Comparison of ENCODE assay signal across 10 cellular contexts in the genomic region with DNA sequence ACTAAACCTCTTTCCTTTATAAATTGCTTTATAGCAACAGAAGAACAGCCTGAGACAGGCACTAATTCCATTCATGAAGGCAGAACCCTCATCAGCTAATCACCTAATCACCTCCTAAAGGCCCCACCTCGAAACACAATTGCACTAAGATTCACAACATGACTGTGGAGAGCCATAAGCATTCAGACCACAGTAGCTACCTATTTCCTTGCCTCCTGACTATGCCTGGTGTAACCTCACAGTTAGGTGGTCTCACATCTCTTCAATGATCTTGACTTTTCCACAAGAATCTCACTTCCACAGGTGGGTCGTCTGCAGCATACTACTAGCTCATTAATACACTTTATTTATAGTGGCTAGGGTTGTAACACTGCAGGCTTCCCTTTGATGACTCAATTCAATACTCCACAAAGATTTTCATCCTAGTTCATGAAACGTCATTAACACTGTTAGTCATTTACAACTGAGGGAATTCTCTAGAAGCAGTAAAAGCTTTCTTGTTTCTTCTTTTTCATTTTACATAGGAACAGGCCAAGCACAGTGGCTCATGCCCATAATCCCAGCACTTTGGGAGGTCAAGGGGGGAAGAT. TPM values are rescaled to one million over a fixed set of nuclear protein-coding genes. Genes with fewer than 3 reads are reported as not detected.
DNase-seq lines count a peak whose midpoint lies in the region; ATAC-seq, FAIRE-seq and TF ChIP-seq lines count a peak whose summit lies in the region.
"Had no signal": no experiment of that assay in that cellular context is flagged by ENCODE, and none has a peak within 500 bp of the region (broad histone marks: within the 10 kb centered on the region; RNA-seq: fewer than 3 reads in every experiment).

No MANE protein-coding gene starts in this region.

- CTCF ChIA-PET in activated CD8-positive, alpha-beta memory T cell treated with anti-CD3 and anti-CD28 coated beads, Interleukin-2, amount 10 ng/mL, durations not matched to agents 7 days and 5 days (lab: Charles Lee): interaction anchor here (0.9 to 1.4 kb wide), 4 partner anchors 13 to 104 kb away, joined by 3 to 4 read pairs (median 4); no protein-coding TSS in a partner anchor

- H3K4me3 ChIP-seq in psoas muscle: no peak overlapping the region
- no peak overlapping the region for H3K4me3 ChIP-seq in pancreas

- no peaks in the 10 kb centered on the region for H3K27me3 ChIP-seq in psoas muscle (ENCODE audit: insufficient read depth in 3 of 3, low read length in 2 of 3)
- no peaks in the 10 kb centered on the region for H3K27me3 ChIP-seq in pancreas

- ATAC-seq in activated CD8-positive, alpha-beta memory T cell treated with anti-CD3 and anti-CD28 coated beads, Interleukin-2, amount 10 ng/mL, durations not matched to agents 7 days and 5 days: peak; percentile 74
- ATAC-seq in HG02938 (IDR thresholded peaks at IDR 0.05; ENCODE audit: unreplicated experiment) (peak; percentile 77), psoas muscle (no peak), pancreas (no peak)
- peak; percentile 78 for ATAC-seq in activated T-helper 17 cell treated with anti-CD3 and anti-CD28 coated beads, Interleukin-2, amount 50 U/mL, for 72 hours (replicated peaks)
- ATAC-seq in stimulated activated effector memory CD8-positive, alpha-beta T cell treated with anti-CD3 and anti-CD28 coated beads, Interleukin-12 subunit alpha, Interleukin-12 subunit beta, amount 100 ng/mL, for 72 hours: peak; percentile 76

- H3K9me3 ChIP-seq in psoas muscle (no peaks in the 10 kb centered on the region), pancreas (no peaks in the 10 kb centered on the region)

- no peak overlapping the region for H3K27ac ChIP-seq in psoas muscle
- H3K27ac ChIP-seq in pancreas: no peak overlapping the region

- peaks cover 31% of the 10 kb centered on the region for H3K4me1 ChIP-seq in psoas muscle
- H3K4me1 ChIP-seq in pancreas: peaks cover 3 to 23% (median 6%) of the 10 kb centered on the region in 3 donors

- H3K4me3 Mint-ChIP-seq in activated CD8-positive, alpha-beta memory T cell treated with anti-CD3 and anti-CD28 coated beads, Interleukin-2, amount 10 ng/mL, durations not matched to agents 7 days and 5 days: no peak overlapping the region
- H3K4me3 Mint-ChIP-seq in activated T-helper 17 cell treated with anti-CD3 and anti-CD28 coated beads, Interleukin-2, amount 50 U/mL, for 72 hours: peak overlapping the region; percentile 67
- H3K4me3 Mint-ChIP-seq in stimulated activated effector memory CD8-positive, alpha-beta T cell treated with anti-CD3 and anti-CD28 coated beads, Interleukin-12 subunit alpha, Interleukin-12 subunit beta, amount 100 ng/mL, for 72 hours: peak overlapping the region; percentile 22

- H3K36me3 Mint-ChIP-seq in activated CD8-positive, alpha-beta memory T cell treated with anti-CD3 and anti-CD28 coated beads, Interleukin-2, amount 10 ng/mL, durations not matched to agents 7 days and 5 days: peaks cover 34% of the 10 kb centered on the region
- peaks cover 95% of the 10 kb centered on the region for H3K36me3 Mint-ChIP-seq in activated T-helper 17 cell treated with anti-CD3 and anti-CD28 coated beads, Interleukin-2, amount 50 U/mL, for 72 hours (ENCODE audit: low read depth)
- peaks cover 88% of the 10 kb centered on the region for H3K36me3 Mint-ChIP-seq in stimulated activated effector memory CD8-positive, alpha-beta T cell treated with anti-CD3 and anti-CD28 coated beads, Interleukin-12 subunit alpha, Interleukin-12 subunit beta, amount 100 ng/mL, for 72 hours

- intact Hi-C loops in psoas muscle (cut with DNase I) (no loop called here), pancreas (cut with DNase I) (no loop called here)

- H3K27me3 Mint-ChIP-seq in activated CD8-positive, alpha-beta memory T cell treated with anti-CD3 and anti-CD28 coated beads, Interleukin-2, amount 10 ng/mL, durations not matched to agents 7 days and 5 days: no peaks in the 10 kb centered on the region
- no peaks in the 10 kb centered on the region for H3K27me3 Mint-ChIP-seq in activated T-helper 17 cell treated with anti-CD3 and anti-CD28 coated beads, Interleukin-2, amount 50 U/mL, for 72 hours

- WGBS in psoas muscle, 3 donors: 81 to 88% (median 82%) methylated on average over 3 of the region's 3 CpGs
- WGBS in pancreas, 2 donors: 83 to 91% methylated on average over 3 of the region's 3 CpGs

- H3K9me3 Mint-ChIP-seq in activated CD8-positive, alpha-beta memory T cell treated with anti-CD3 and anti-CD28 coated beads, Interleukin-2, amount 10 ng/mL, durations not matched to agents 7 days and 5 days (ENCODE audit: low read depth): no peaks in the 10 kb centered on the region
- no peaks in the 10 kb centered on the region for H3K9me3 Mint-ChIP-seq in activated T-helper 17 cell treated with anti-CD3 and anti-CD28 coated beads, Interleukin-2, amount 50 U/mL, for 72 hours
- H3K9me3 Mint-ChIP-seq in stimulated activated effector memory CD8-positive, alpha-beta T cell treated with anti-CD3 and anti-CD28 coated beads, Interleukin-12 subunit alpha, Interleukin-12 subunit beta, amount 100 ng/mL, for 72 hours: no peaks in the 10 kb centered on the region

- FAIRE-seq in pancreas (lab: Jason Lieb, UNC): no peak
- FAIRE-seq: H1 had no signal

- no peaks in the 10 kb centered on the region for H3K36me3 ChIP-seq in psoas muscle (ENCODE audit: insufficient read depth in 1 of 2, low read depth in 1 of 2)
- no peaks in the 10 kb centered on the region for H3K36me3 ChIP-seq in pancreas

- TF ChIP-seq CTCF in psoas muscle (IDR thresholded peaks at IDR 0.05) (no peak), pancreas (IDR thresholded peaks at IDR 0.05) (no peak)

- H3K27ac Mint-ChIP-seq in activated CD8-positive, alpha-beta memory T cell treated with anti-CD3 and anti-CD28 coated beads, Interleukin-2, amount 10 ng/mL, durations not matched to agents 7 days and 5 days: peak overlapping the region; percentile 54
- H3K27ac Mint-ChIP-seq in activated T-helper 17 cell treated with anti-CD3 and anti-CD28 coated beads, Interleukin-2, amount 50 U/mL, for 72 hours: peak overlapping the region; percentile 88
- peak overlapping the region; percentile 80 for H3K27ac Mint-ChIP-seq in stimulated activated effector memory CD8-positive, alpha-beta T cell treated with anti-CD3 and anti-CD28 coated beads, Interleukin-12 subunit alpha, Interleukin-12 subunit beta, amount 100 ng/mL, for 72 hours

- peaks cover 55% of the 10 kb centered on the region for H3K4me1 Mint-ChIP-seq in activated CD8-positive, alpha-beta memory T cell treated with anti-CD3 and anti-CD28 coated beads, Interleukin-2, amount 10 ng/mL, durations not matched to agents 7 days and 5 days
- H3K4me1 Mint-ChIP-seq in activated T-helper 17 cell treated with anti-CD3 and anti-CD28 coated beads, Interleukin-2, amount 50 U/mL, for 72 hours: peaks cover 70% of the 10 kb centered on the region
- H3K4me1 Mint-ChIP-seq in stimulated activated effector memory CD8-positive, alpha-beta T cell treated with anti-CD3 and anti-CD28 coated beads, Interleukin-12 subunit alpha, Interleukin-12 subunit beta, amount 100 ng/mL, for 72 hours: peaks cover 96% of the 10 kb centered on the region

- DNase-seq in activated CD8-positive, alpha-beta memory T cell treated with anti-CD3 and anti-CD28 coated beads, Interleukin-2, amount 10 ng/mL, durations not matched to agents 7 days and 5 days: no peak
- no peak for DNase-seq in activated CD8-positive, alpha-beta memory T cell treated with anti-CD3 and anti-CD28 coated beads, Interleukin-2, amount 50 U/mL, for 4 hours
- DNase-seq in stimulated activated effector memory CD8-positive, alpha-beta T cell treated with anti-CD3 and anti-CD28 coated beads, Interleukin-12 subunit alpha, Interleukin-12 subunit beta, amount 100 ng/mL, for 72 hours (ENCODE audit: low spot score in 2 of 2): no peak
- no peak for DNase-seq in SIG-M5 treated with dmso at 0.1 percent for 504 hours (lab: John Stamatoyannopoulos, UW; ENCODE audit: unreplicated experiment)
- no peak for DNase-seq in psoas muscle
- DNase-seq in pancreas: no peak
- DNase-seq: stimulated activated CD4-positive, alpha-beta T cell treated with anti-CD3 and anti-CD28 coated beads, Interleukin-2, amount 100 ng/mL, for 24 hours had no signal

RNA-seq across cellular contexts. Expression of a gene that starts 27.1 kb away (rescaled TPM):
- 100 to 1,000 TPM; 134 to 148 TPM for total RNA-seq in activated CD8-positive, alpha-beta memory T cell treated with anti-CD3 and anti-CD28 coated beads, Interleukin-2, amount 10 ng/mL, durations not matched to agents 7 days and 5 days
- 100 to 1,000 TPM; 212 to 231 TPM for total RNA-seq in activated T-helper 17 cell treated with anti-CD3 and anti-CD28 coated beads, Interleukin-2, amount 50 U/mL, for 72 hours
- total RNA-seq in psoas muscle: 10 to 100 TPM; 27.2 to 38.7 (median 33.9) TPM
- polyA plus RNA-seq in psoas muscle: 10 to 100 TPM; 28.2 to 58.1 (median 39.6) TPM
- 10 to 100 TPM; 28.4 to 55.7 (median 39.1) TPM for total RNA-seq in pancreas
- 10 to 100 TPM; 15.5 to 32.5 TPM for polyA plus RNA-seq in pancreas

Comparison
In these comparisons a context has a peak if more than half of its experiments do, and no peak if none do; other contexts are left out.
1. ATAC-seq: peak in activated CD8-positive, alpha-beta memory T cell treated with anti-CD3 and anti-CD28 coated beads, Interleukin-2, amount 10 ng/mL, durations not matched to agents 7 days and 5 days (single experiment), HG02938 (single experiment), activated T-helper 17 cell treated with anti-CD3 and anti-CD28 coated beads, Interleukin-2, amount 50 U/mL, for 72 hours (single experiment) and stimulated activated effector memory CD8-positive, alpha-beta T cell treated with anti-CD3 and anti-CD28 coated beads, Interleukin-12 subunit alpha, Interleukin-12 subunit beta, amount 100 ng/mL, for 72 hours (single experiment); none in psoas muscle (0 of 4) and pancreas (0 of 4).
2. Peak in every context shown above with its lines, with median percentiles within 50 percentile points of each other: H3K27ac Mint-ChIP-seq.